In the genomic region with DNA sequence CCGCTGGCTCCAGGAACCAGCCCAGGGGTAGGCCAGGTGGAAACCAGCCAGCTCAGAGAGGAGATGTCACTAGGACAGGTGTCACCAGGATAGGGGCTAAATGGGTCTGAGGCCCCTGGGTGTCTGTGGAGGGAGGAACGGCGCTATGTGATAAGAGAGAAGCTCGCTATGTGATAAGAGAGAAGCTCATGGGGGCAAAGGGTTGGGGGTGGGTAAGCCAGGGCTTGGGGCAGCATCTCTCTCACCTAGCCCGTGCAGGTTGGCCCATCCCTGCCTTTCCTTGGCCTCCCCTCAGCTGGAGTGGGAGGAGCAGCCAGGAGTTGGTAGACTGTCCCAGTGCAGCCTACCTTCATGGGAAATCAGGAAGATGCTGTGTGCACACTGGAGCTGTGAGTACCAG, we compare ENCODE assay signal across 12 cellular contexts. TPM values are rescaled to one million over a fixed set of nuclear protein-coding genes. Genes with fewer than 3 reads are reported as not detected.
A peak's percentile ranks its signal among the peaks of the same experiment; 100 is the strongest.
DNase-seq lines count a peak whose midpoint lies in the region; ATAC-seq, FAIRE-seq and TF ChIP-seq lines count a peak whose summit lies in the region.
"Had no signal": no experiment of that assay in that cellular context is flagged by ENCODE, and none has a peak within 500 bp of the region (broad histone marks: within the 10 kb centered on the region; RNA-seq: fewer than 3 reads in every experiment).

No MANE protein-coding gene starts in this region.

- H3K9me3 Mint-ChIP-seq in activated naive CD8-positive, alpha-beta T cell treated with anti-CD3 and anti-CD28 coated beads for 36 hours: no peaks in the 10 kb centered on the region
- no peaks in the 10 kb centered on the region for H3K9me3 Mint-ChIP-seq in naive thymus-derived CD8-positive, alpha-beta T cell

- H3K36me3 ChIP-seq in HepG2 (replicated peaks in 1 of 2; ENCODE audit: control insufficient read depth in 1 of 2, insufficient read depth in 2 of 2, low read length in 2 of 2): peaks cover 21 to 39% of the 10 kb centered on the region in 2 experiments; a peak in 4 of 5 replicates
- H3K36me3 ChIP-seq in right lobe of liver: no peaks in the 10 kb centered on the region
- no peaks in the 10 kb centered on the region for H3K36me3 ChIP-seq in uterus
- no peaks in the 10 kb centered on the region for H3K36me3 ChIP-seq in psoas muscle (ENCODE audit: insufficient read depth in 1 of 2, low read depth in 1 of 2)
- H3K36me3 ChIP-seq: BE2C, breast epithelium, ovary had no signal

- TF ChIP-seq RAD21 in HepG2 (CRISPR knock-in tag; IDR thresholded peaks at IDR 0.05): no peak

- no peak overlapping the region for H3K9ac ChIP-seq in HepG2 (ENCODE audit: insufficient read depth, low read depth, low read length)

- in situ Hi-C loops in HepG2 (cut with HindIII; ENCODE audit: extremely low pct_ligation_motif_present, low pct_unique_long_range_greater_than_20kb): no loop called here

- ATAC-seq in HepG2 (no peak), right lobe of liver (no peak), psoas muscle (no peak), GM21576 (IDR thresholded peaks at IDR 0.05; ENCODE audit: unreplicated experiment) (no peak)
- no peak for ATAC-seq in naive thymus-derived CD8-positive, alpha-beta T cell

- H3K27ac ChIP-seq in HepG2 (ENCODE audit: extremely low read length, insufficient read depth, low read length) (no peak overlapping the region), right lobe of liver (no peak overlapping the region), uterus (peak overlapping the region; percentile 87), psoas muscle (no peak overlapping the region)

- H3K36me3 Mint-ChIP-seq in activated naive CD8-positive, alpha-beta T cell treated with anti-CD3 and anti-CD28 coated beads for 36 hours: peaks cover 5% of the 10 kb centered on the region
- H3K36me3 Mint-ChIP-seq in naive thymus-derived CD8-positive, alpha-beta T cell: peaks cover 0 to 2% (median 0%) of the 10 kb centered on the region in 3 donors

- TF ChIP-seq EP300 in HepG2 (IDR thresholded peaks at IDR 0.05; ENCODE audit: low read depth in 2 of 2, low read length in 2 of 2) (no peak), HepG2 (CRISPR knock-in tag; IDR thresholded peaks at IDR 0.05; ENCODE audit: borderline replicate concordance) (no peak)

- no peaks in the 10 kb centered on the region for H3K27me3 Mint-ChIP-seq in activated naive CD8-positive, alpha-beta T cell treated with anti-CD3 and anti-CD28 coated beads for 36 hours
- H3K27me3 Mint-ChIP-seq in naive thymus-derived CD8-positive, alpha-beta T cell: no peaks in the 10 kb centered on the region

- no peak overlapping the region for H2AFZ ChIP-seq in HepG2 (ENCODE audit: low read length)

- H3K4me1 Mint-ChIP-seq in activated naive CD8-positive, alpha-beta T cell treated with anti-CD3 and anti-CD28 coated beads for 36 hours: peaks cover 62% of the 10 kb centered on the region
- peaks cover 48 to 93% (median 82%) of the 10 kb centered on the region in 4 donors for H3K4me1 Mint-ChIP-seq in naive thymus-derived CD8-positive, alpha-beta T cell

- intact Hi-C loops in HepG2 (cut with micrococcal nuclease; ENCODE audit: unreplicated experiment) (no loop called here), right lobe of liver (cut with DNase I) (no loop called here), uterus (cut with DNase I; ENCODE audit: low total_unique reads) (no loop called here), psoas muscle (cut with DNase I) (loop anchor here in 1 of 2 donors (5.0 kb wide), 2 partner anchors 48 to 153 kb away; no protein-coding TSS in a partner anchor)

- WGBS in HepG2 (ENCODE audit: low lambda C conversion rate): 87% methylated on average over 5 of the region's 5 CpGs
- 100% methylated on average over 1 of the region's 5 CpGs for WGBS in right lobe of liver (ENCODE audit: insufficient coverage, low coverage, low lambda C conversion rate, missing lambda C conversion rate)
- WGBS in psoas muscle, 3 donors: 91 to 99% (median 95%) methylated on average over 5 of the region's 5 CpGs

- peaks cover 4% of the 10 kb centered on the region; the same call in 1 of the 2 replicates for H4K20me1 ChIP-seq in HepG2 (ENCODE audit: insufficient read depth, low read length)

- POLR2A ChIA-PET in HepG2 (lab: Yijun Ruan, JAX): interaction anchor here (3.2 kb wide), 1 partner anchor 8 kb away, joined by 20 read pairs; no protein-coding TSS in a partner anchor
- POLR2A ChIA-PET in naive thymus-derived CD8-positive, alpha-beta T cell (lab: Charles Lee): interaction anchor here (0.5 to 13.8 kb wide), 10 partner anchors 13 to 384 kb away, joined by 3 to 540 read pairs (median 8); a partner anchor contains a TSS

- peak overlapping the region; percentile 35 for H3K4me3 Mint-ChIP-seq in activated naive CD8-positive, alpha-beta T cell treated with anti-CD3 and anti-CD28 coated beads for 36 hours
- peak overlapping the region; percentile 75 to 97 (median 85) for H3K4me3 Mint-ChIP-seq in naive thymus-derived CD8-positive, alpha-beta T cell

- DNase-seq in HepG2 (ENCODE audit: low spot score): no peak
- no peak for DNase-seq in right lobe of liver
- DNase-seq in activated naive CD8-positive, alpha-beta T cell treated with anti-CD3 and anti-CD28 coated beads for 36 hours: no peak
- DNase-seq in naive thymus-derived CD8-positive, alpha-beta T cell: no peak
- no peak for DNase-seq in uterus
- no peak for DNase-seq in NCI-H1048 (lab: John Stamatoyannopoulos, UW)
- DNase-seq in psoas muscle: no peak
- DNase-seq: H7, ovary had no signal

- H3K4me1 ChIP-seq in HepG2 (ENCODE audit: insufficient read depth, low read length) (peaks cover 40% of the 10 kb centered on the region), right lobe of liver (peaks cover 0 to 9% (median 2%) of the 10 kb centered on the region in 4 donors), uterus (peaks cover 12 to 14% of the 10 kb centered on the region in 2 donors), psoas muscle (peaks cover 10% of the 10 kb centered on the region)

- H3K9me3 ChIP-seq in HepG2 (ENCODE audit: low read length): no peaks in the 10 kb centered on the region
- H3K9me3 ChIP-seq in right lobe of liver: no peaks in the 10 kb centered on the region
- H3K9me3 ChIP-seq in uterus: no peaks in the 10 kb centered on the region
- H3K9me3 ChIP-seq in psoas muscle: no peaks in the 10 kb centered on the region
- H3K9me3 ChIP-seq: BE2C, breast epithelium, ovary had no signal

- no TSS peak for BruUV-seq in HepG2 (replicated peaks; lab: Mats Ljungman, UMichigan)

- H3K27me3 ChIP-seq in HepG2 (ENCODE audit: control insufficient read depth in 1 of 2, insufficient read depth in 2 of 2, low read length in 2 of 2) (no peaks in the 10 kb centered on the region), right lobe of liver (no peaks in the 10 kb centered on the region), uterus (no peaks in the 10 kb centered on the region), psoas muscle (ENCODE audit: insufficient read depth in 3 of 3, low read length in 2 of 3) (no peaks in the 10 kb centered on the region)
- H3K27me3 ChIP-seq: BE2C, breast epithelium, ovary had no signal

- no peak overlapping the region for H3K27ac Mint-ChIP-seq in activated naive CD8-positive, alpha-beta T cell treated with anti-CD3 and anti-CD28 coated beads for 36 hours
- peak overlapping the region; percentile 93 to 100 (median 98) for H3K27ac Mint-ChIP-seq in naive thymus-derived CD8-positive, alpha-beta T cell

- no peaks in the 10 kb centered on the region for H3K79me2 ChIP-seq in HepG2 (ENCODE audit: insufficient read depth, low read length)

- TF ChIP-seq POLR2A in HepG2 (IDR thresholded peaks at IDR 0.05; ENCODE audit: insufficient read depth in 1 of 2, low read depth in 2 of 2, low read length in 2 of 2) (no peak), right lobe of liver (IDR thresholded peaks at IDR 0.05) (no peak), uterus (IDR thresholded peaks at IDR 0.05) (no peak)

- FAIRE-seq in HepG2 (lab: Jason Lieb, UNC): no peak

- H3K4me3 ChIP-seq in HepG2 (replicated peaks in 1 of 3; ENCODE audit: insufficient read depth in 1 of 3, low read depth in 2 of 3, low read length in 3 of 3): peak overlapping the region in 1 of 3 experiments; percentile 75; a peak in 1 of 6 replicates
- no peak overlapping the region for H3K4me3 ChIP-seq in right lobe of liver
- no peak overlapping the region for H3K4me3 ChIP-seq in uterus
- H3K4me3 ChIP-seq in psoas muscle: no peak overlapping the region

- no peak for TF ChIP-seq CTCF in HepG2 (CRISPR knock-in tag; IDR thresholded peaks at IDR 0.05)
- TF ChIP-seq CTCF in right lobe of liver (IDR thresholded peaks at IDR 0.05): no peak
- TF ChIP-seq CTCF in uterus (IDR thresholded peaks at IDR 0.05): no peak
- TF ChIP-seq CTCF in psoas muscle (IDR thresholded peaks at IDR 0.05): no peak

- CTCF ChIA-PET in HepG2 (lab: Yijun Ruan, JAX; ENCODE audit: low intra/inter-chr PET ratio, low total read pairs): no interaction called here

- peak overlapping the region; percentile 89; the same call in 1 of the 2 replicates for H3K4me2 ChIP-seq in HepG2 (ENCODE audit: low read depth, low read length)

RNA-seq across cellular contexts. Expression of a gene that starts 26.5 kb away (rescaled TPM):
- total RNA-seq in HepG2 (2016; rRNA removed; fragmentation: Illumina TruSeq; extraction: Trizol) (0.94 and 2.1 TPM in 2 replicates), right lobe of liver (1 to 10 TPM in 4 of 6 experiments, under 1 TPM in 2; 0.61 to 6.8 (median 2.0) TPM), uterus (10 to 100 TPM in 1 of 4 donors, 1 to 10 TPM in 2, under 1 TPM in 1; 0.88 to 17.6 (median 2.8) TPM), psoas muscle (1 to 10 TPM; 1.1 to 1.8 (median 1.4) TPM)
- 0.20 and 0.44 TPM in 2 replicates for total RNA-seq in HepG2 (2016; cell fraction: cytosol; rRNA removed; fragmentation: Illumina TruSeq; extraction: Trizol; ENCODE audit: low read depth)
- 0.64 and 2.1 TPM in 2 replicates for total RNA-seq in HepG2 (2016; cell fraction: insoluble cytoplasmic fraction; rRNA removed; fragmentation: Illumina TruSeq; extraction: Trizol)
- 0.48 and 0.49 TPM in 2 replicates for total RNA-seq in HepG2 (2016; cell fraction: membrane; rRNA removed; fragmentation: Illumina TruSeq; extraction: Trizol)
- total RNA-seq in HepG2 (2016; cell fraction: nucleus; rRNA removed; fragmentation: Illumina TruSeq; extraction: Trizol): 3.6 and 3.8 TPM in 2 replicates
- polyA plus RNA-seq in HepG2 (2011; rRNA removed) (11.0 and 12.7 TPM in 2 replicates), psoas muscle (1 to 10 TPM; 1.1 to 1.4 (median 1.3) TPM)
- polyA plus RNA-seq in HepG2 (2011; cell fraction: cytosol; rRNA removed): 3.8 and 6.5 TPM in 2 replicates
- polyA plus RNA-seq in HepG2 (2011; cell fraction: nucleus; rRNA removed): 12.4 and 16.2 TPM in 2 replicates
- 2.7 and 4.1 TPM in 2 replicates for polyA plus RNA-seq in HepG2 (2012)
- 0.27 and 0.36 TPM in 2 replicates for polyA plus RNA-seq in HepG2 (2016; cell fraction: cytosol; fragmentation: Illumina TruSeq; extraction: Trizol; ENCODE audit: low read depth)
- 1.3 and 1.8 TPM in 2 replicates for polyA plus RNA-seq in HepG2 (2016; cell fraction: insoluble cytoplasmic fraction; fragmentation: Illumina TruSeq; extraction: Trizol; ENCODE audit: low read depth)
- 0.41 and 0.74 TPM in 2 replicates for polyA plus RNA-seq in HepG2 (2016; cell fraction: membrane; fragmentation: Illumina TruSeq; extraction: Trizol; ENCODE audit: low read depth)
- 8.0 and 8.7 TPM in 2 replicates for polyA plus RNA-seq in HepG2 (2016; cell fraction: nucleus; fragmentation: Illumina TruSeq; extraction: Trizol; ENCODE audit: insufficient read depth, low read depth)
- 0.77 and 15.6 TPM in 2 replicates for polyA minus RNA-seq in HepG2 (2011; rRNA and poly(A)+ RNA removed; ENCODE audit: low replicate concordance)
- polyA minus RNA-seq in HepG2 (2011; cell fraction: cytosol; rRNA and poly(A)+ RNA removed): 5.4 and 6.8 TPM in 2 replicates
- 4.4 and 4.6 TPM in 2 replicates for polyA minus RNA-seq in HepG2 (2011; cell fraction: nucleus; rRNA and poly(A)+ RNA removed)
- total RNA-seq in activated naive CD8-positive, alpha-beta T cell treated with anti-CD3 and anti-CD28 coated beads for 36 hours: under 1 TPM; 0.56 to 0.80 TPM
- 1 to 10 TPM; 1.7 to 1.9 TPM for total RNA-seq in naive thymus-derived CD8-positive, alpha-beta T cell
- polyA plus RNA-seq in naive thymus-derived CD8-positive, alpha-beta T cell: under 1 TPM in 2 of 3 donors, not detected in 1; 0.07 TPM

Comparison
In these comparisons a context has a peak if more than half of its experiments do, and no peak if none do; other contexts are left out.
1. H3K27ac ChIP-seq: peak in uterus (2 of 2); none in HepG2 (single experiment), right lobe of liver (0 of 3) and psoas muscle (single experiment).